Comparison of ENCODE assay signal across 23 cellular contexts in the genomic region with DNA sequence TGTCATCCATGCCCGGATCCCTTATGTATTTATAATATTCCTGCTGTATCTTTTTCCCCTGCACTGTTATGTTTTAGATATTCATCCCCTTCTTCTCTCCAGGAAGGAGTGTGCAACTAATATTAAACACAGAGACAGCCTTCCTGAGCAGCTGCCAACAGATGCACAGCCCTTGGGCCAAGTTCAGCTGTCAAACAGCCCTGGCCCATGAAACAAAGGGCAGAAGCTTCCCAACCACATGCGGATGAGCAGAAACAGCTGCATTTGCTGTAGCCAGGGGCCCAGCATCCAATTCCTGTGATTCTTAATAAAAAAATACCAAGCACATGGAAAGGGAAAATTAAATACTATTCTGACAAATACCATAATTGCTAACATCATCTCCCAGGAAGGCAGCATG. TPM values are rescaled to one million over a fixed set of nuclear protein-coding genes. Genes with fewer than 3 reads are reported as not detected.
"Had no signal": no experiment of that assay in that cellular context is flagged by ENCODE, and none has a peak within 500 bp of the region (broad histone marks: within the 10 kb centered on the region; RNA-seq: fewer than 3 reads in every experiment).

No MANE protein-coding gene starts in this region.

- H3K27ac ChIP-seq: colonic mucosa, esophagus squamous epithelium, foreskin keratinocyte, lower lobe of right lung, right atrium auricular region, suprapubic skin, tibial artery, upper lobe of left lung had no signal

- H3K9me3 ChIP-seq: colonic mucosa, esophagus squamous epithelium, lower lobe of right lung, right atrium auricular region, suprapubic skin, tibial artery, upper lobe of left lung had no signal

- H3K4me2 ChIP-seq: smooth muscle cell had no signal

- H3K4me3 ChIP-seq: colonic mucosa, esophagus squamous epithelium, lower lobe of right lung, right atrium auricular region, smooth muscle cell, suprapubic skin, tibial artery, upper lobe of left lung had no signal

- H3K27me3 ChIP-seq: colonic mucosa, esophagus squamous epithelium, foreskin keratinocyte, right atrium auricular region, suprapubic skin, tibial artery, upper lobe of left lung had no signal

- H3K4me1 Mint-ChIP-seq: immature natural killer cell; naive thymus-derived CD4-positive, alpha-beta T cell; stimulated activated effector memory CD8-positive, alpha-beta T cell treated with anti-CD3 and anti-CD28 coated beads, Interleukin-12 subunit alpha, Interleukin-12 subunit beta, amount 100 ng/mL, for 72 hours had no signal

- H3K9me3 Mint-ChIP-seq: naive thymus-derived CD4-positive, alpha-beta T cell; neural crest cell; stimulated activated effector memory CD8-positive, alpha-beta T cell treated with anti-CD3 and anti-CD28 coated beads, Interleukin-12 subunit alpha, Interleukin-12 subunit beta, amount 100 ng/mL, for 72 hours had no signal

- H3K4me3 Mint-ChIP-seq: immature natural killer cell; naive thymus-derived CD4-positive, alpha-beta T cell; neural crest cell; stimulated activated effector memory CD8-positive, alpha-beta T cell treated with anti-CD3 and anti-CD28 coated beads, Interleukin-12 subunit alpha, Interleukin-12 subunit beta, amount 100 ng/mL, for 72 hours had no signal

- H3K4me1 ChIP-seq: colonic mucosa, foreskin keratinocyte, lower lobe of right lung, right atrium auricular region, suprapubic skin, tibial artery had no signal

- H3K27ac Mint-ChIP-seq: immature natural killer cell; naive thymus-derived CD4-positive, alpha-beta T cell; stimulated activated effector memory CD8-positive, alpha-beta T cell treated with anti-CD3 and anti-CD28 coated beads, Interleukin-12 subunit alpha, Interleukin-12 subunit beta, amount 100 ng/mL, for 72 hours had no signal

- H3K36me3 ChIP-seq: colonic mucosa, esophagus squamous epithelium, lower lobe of right lung, right atrium auricular region, suprapubic skin, tibial artery, upper lobe of left lung had no signal

- DNase-seq: caudate nucleus; colonic mucosa; dermis blood vessel endothelial cell; esophagus squamous epithelium; foreskin keratinocyte; immature natural killer cell; lower lobe of right lung; mesenchymal stem cell; midbrain; naive thymus-derived CD4-positive, alpha-beta T cell; stimulated activated CD4-positive, alpha-beta T cell treated with anti-CD3 and anti-CD28 coated beads, Interleukin-4, amount 100 ng/mL, for 1 hour; stimulated activated CD8-positive, alpha-beta memory T cell treated with anti-CD3 and anti-CD28 coated beads, Interleukin-4, amount 100 ng/mL, for 48 hours; stimulated activated naive CD8-positive, alpha-beta T cell treated with anti-CD3 and anti-CD28 coated beads, Interleukin-15, Interleukin-2, amounts not matched to agents 100 U/mL and 50 U/mL, for 24 hours; tibial artery; upper lobe of left lung had no signal

- ATAC-seq: foreskin keratinocyte; naive thymus-derived CD4-positive, alpha-beta T cell; stimulated activated effector memory CD8-positive, alpha-beta T cell treated with anti-CD3 and anti-CD28 coated beads, Interleukin-12 subunit alpha, Interleukin-12 subunit beta, amount 100 ng/mL, for 72 hours; stimulated activated naive CD8-positive, alpha-beta T cell treated with anti-CD3 and anti-CD28 coated beads, Interleukin-15, Interleukin-2, amounts not matched to agents 100 U/mL and 50 U/mL, for 24 hours had no signal

- H3K36me3 Mint-ChIP-seq: immature natural killer cell; naive thymus-derived CD4-positive, alpha-beta T cell; stimulated activated effector memory CD8-positive, alpha-beta T cell treated with anti-CD3 and anti-CD28 coated beads, Interleukin-12 subunit alpha, Interleukin-12 subunit beta, amount 100 ng/mL, for 72 hours had no signal

RNA-seq across cellular contexts. Expression of a gene that starts 46.7 kb away (rescaled TPM):
- total RNA-seq: dermis blood vessel endothelial cell; foreskin keratinocyte; naive thymus-derived CD4-positive, alpha-beta T cell; osteocyte; posterior vena cava; right atrium auricular region had no signal
- polyA plus RNA-seq: foreskin keratinocyte; immature natural killer cell; keratinocyte; naive thymus-derived CD4-positive, alpha-beta T cell; smooth muscle cell had no signal
